ENCODE assay signal across 7 cellular contexts in the genomic region with DNA sequence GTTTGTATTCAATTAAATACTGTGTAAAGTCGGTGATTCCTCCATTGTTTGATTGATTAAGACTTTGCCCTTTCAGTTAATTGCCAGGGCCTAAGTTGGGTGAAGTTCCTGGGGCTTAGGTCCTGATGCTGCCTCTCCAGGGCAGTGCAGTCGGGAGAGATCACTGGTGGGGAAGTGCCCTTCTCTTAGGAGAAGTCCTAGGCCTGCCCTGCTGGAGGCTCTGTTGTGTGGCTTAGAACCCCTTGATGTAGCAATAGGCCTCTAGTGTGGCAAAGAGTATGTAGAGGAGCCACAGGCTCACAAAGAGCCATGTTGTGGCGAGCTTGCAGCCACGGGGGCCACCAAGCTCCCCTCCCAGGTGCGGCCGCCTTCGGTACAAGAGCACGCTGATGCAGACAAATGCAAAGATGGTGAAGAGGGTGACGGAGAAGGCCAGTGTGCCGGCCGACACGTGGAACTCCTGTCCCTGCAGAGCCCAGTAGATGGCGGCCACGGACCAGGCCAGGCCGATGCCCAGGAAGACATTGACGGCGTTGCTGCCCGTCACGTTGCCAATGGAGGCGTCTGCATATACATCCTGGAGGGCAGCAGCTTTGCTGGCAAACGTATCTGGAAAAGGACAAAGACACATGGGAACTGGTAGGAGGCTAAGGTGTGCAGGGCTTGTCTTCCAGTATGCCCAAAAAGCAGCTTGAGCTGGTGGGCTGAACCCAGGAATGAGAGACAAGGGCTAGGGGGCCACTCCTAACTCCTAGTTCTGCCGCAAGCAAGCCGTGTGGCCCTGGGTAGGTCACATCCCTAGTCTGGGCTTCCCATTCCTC.
A peak's percentile ranks its signal among the peaks of the same experiment; 100 is the strongest.
DNase-seq lines count a peak whose midpoint lies in the region; ATAC-seq and TF ChIP-seq lines count a peak whose summit lies in the region.

No MANE protein-coding gene starts in this region.

- peak; percentile 69 for TF ChIP-seq CTCF in GM12873 (IDR thresholded peaks at IDR 0.05; ENCODE audit: insufficient read depth, low read depth, low read length, missing control alignments)
- peak; percentile 88 for TF ChIP-seq CTCF in foreskin keratinocyte (conservative IDR thresholded peaks at IDR 0.05)
- peak; percentile 68 for TF ChIP-seq CTCF in osteoblast (IDR thresholded peaks at IDR 0.05; ENCODE audit: extremely low read depth, low read depth, low read length)

- H3K27ac ChIP-seq in foreskin keratinocyte = no peak overlapping the region
- no peak overlapping the region for H3K27ac ChIP-seq in osteoblast (ENCODE audit: low read depth, low read length)

- no peak overlapping the region for H3K4me2 ChIP-seq in osteoblast (ENCODE audit: insufficient read depth, low read length)

- DNase-seq in NCI-H128 (lab: John Stamatoyannopoulos, UW; ENCODE audit: unreplicated experiment) (peak; percentile 49), SW480 (ENCODE audit: low spot score) (peak; percentile 20), foreskin keratinocyte (peak in 1 of 2 donors; percentile 44), osteoblast (ENCODE audit: insufficient read length, low spot score, missing footprints) (peak; percentile 92)

- H3K9me3 ChIP-seq in osteoblast (ENCODE audit: low read depth, low read length) = no peaks in the 10 kb centered on the region

- no peaks in the 10 kb centered on the region for H4K20me1 ChIP-seq in osteoblast (ENCODE audit: insufficient read depth, low read length)

- no peak overlapping the region for H3K4me3 ChIP-seq in osteoblast (ENCODE audit: insufficient read depth, low read length)

- TF ChIP-seq POLR2A in GM18505 (IDR thresholded peaks at IDR 0.05; ENCODE audit: borderline replicate concordance, extremely low read depth, insufficient read depth, insufficient read length) = no peak

- no peaks in the 10 kb centered on the region for H3K79me2 ChIP-seq in osteoblast (ENCODE audit: insufficient read depth, low read length)

- H2AFZ ChIP-seq in osteoblast (ENCODE audit: low read length) = peak overlapping the region; percentile 50

- H3K4me1 ChIP-seq in foreskin keratinocyte (no peaks in the 10 kb centered on the region), osteoblast (ENCODE audit: insufficient read depth, low read length) (no peaks in the 10 kb centered on the region)

- H3K36me3 ChIP-seq in osteoblast (ENCODE audit: insufficient read depth, low read length) = no peaks in the 10 kb centered on the region

- ATAC-seq in foreskin keratinocyte (peak; percentile 89), GM18505 (IDR thresholded peaks at IDR 0.05; ENCODE audit: unreplicated experiment) (no peak), GM19455 (IDR thresholded peaks at IDR 0.05; ENCODE audit: unreplicated experiment) (no peak)

- peaks cover 4% of the 10 kb centered on the region for H3K27me3 ChIP-seq in foreskin keratinocyte
- H3K27me3 ChIP-seq in osteoblast (ENCODE audit: insufficient read depth, low read length) = peaks cover 4% of the 10 kb centered on the region
